Comparison of ENCODE assay signal across 21 cellular contexts in the genomic region with DNA sequence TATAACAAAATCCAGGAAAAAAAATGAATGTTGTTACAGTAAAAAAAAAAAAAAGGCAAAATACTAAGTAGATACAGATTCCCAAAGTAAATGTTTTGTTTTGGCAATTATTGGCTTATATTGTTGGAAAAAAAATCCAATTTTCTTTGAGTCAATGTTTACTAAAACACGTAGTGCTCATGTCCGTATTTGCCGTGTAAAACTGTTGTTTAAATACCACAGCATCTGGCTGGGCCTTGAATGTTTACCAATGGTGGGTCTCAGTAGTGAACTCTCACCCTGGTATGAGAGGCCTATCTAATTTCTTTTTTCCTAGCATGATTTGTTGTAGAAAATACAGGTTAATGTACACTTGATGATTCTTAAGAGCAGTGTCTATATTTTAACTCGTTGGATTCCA. TPM values are rescaled to one million over a fixed set of nuclear protein-coding genes. Genes with fewer than 3 reads are reported as not detected.
DNase-seq lines count a peak whose midpoint lies in the region; ATAC-seq and TF ChIP-seq lines count a peak whose summit lies in the region.
"Had no signal": no experiment of that assay in that cellular context is flagged by ENCODE, and none has a peak within 500 bp of the region (broad histone marks: within the 10 kb centered on the region; RNA-seq: fewer than 3 reads in every experiment).

No MANE protein-coding gene starts in this region.

- H3K9ac ChIP-seq in colonic mucosa (ENCODE audit: low read depth in 2 of 2, low read length in 2 of 2) = no peak overlapping the region

- H3K9me3 ChIP-seq in colonic mucosa (no peaks in the 10 kb centered on the region), ascending aorta (no peaks in the 10 kb centered on the region), gastroesophageal sphincter (no peaks in the 10 kb centered on the region)
- H3K9me3 ChIP-seq: BE2C, MG63 had no signal

- no peaks in the 10 kb centered on the region for H3K9me3 Mint-ChIP-seq in T-helper 2 cell treated with Interferon-gamma antibody and Interleukin-4, amounts not matched to agents 5 μg/mL and 100 μg/mL, for 36 hours
- H3K9me3 Mint-ChIP-seq: CD4-positive, alpha-beta T cell had no signal

- H3K27ac Mint-ChIP-seq in T-helper 2 cell treated with Interferon-gamma antibody and Interleukin-4, amounts not matched to agents 5 μg/mL and 100 μg/mL, for 36 hours = no peak overlapping the region
- H3K27ac Mint-ChIP-seq: CD4-positive, alpha-beta T cell had no signal

- no peaks in the 10 kb centered on the region for H3K27me3 Mint-ChIP-seq in T-helper 2 cell treated with Interferon-gamma antibody and Interleukin-4, amounts not matched to agents 5 μg/mL and 100 μg/mL, for 36 hours (ENCODE audit: low read depth)

- H3K36me3 Mint-ChIP-seq in T-helper 2 cell treated with Interferon-gamma antibody and Interleukin-4, amounts not matched to agents 5 μg/mL and 100 μg/mL, for 36 hours (ENCODE audit: low read depth) = no peaks in the 10 kb centered on the region

- TF ChIP-seq POLR2A in gastroesophageal sphincter (IDR thresholded peaks at IDR 0.05) = no peak

- no peak overlapping the region for H3K4me3 Mint-ChIP-seq in T-helper 2 cell treated with Interferon-gamma antibody and Interleukin-4, amounts not matched to agents 5 μg/mL and 100 μg/mL, for 36 hours
- H3K4me3 Mint-ChIP-seq: CD4-positive, alpha-beta T cell had no signal

- WGBS in gastroesophageal sphincter (ENCODE audit: low coverage in 1 of 2), 2 donors = 76 to 80% methylated on average over 4 of the region's 4 CpGs

- no peak for ATAC-seq in gastroesophageal sphincter
- ATAC-seq: HCT116, Panc1 had no signal

- H3K4me1 ChIP-seq in colonic mucosa (no peaks in the 10 kb centered on the region), ascending aorta (no peaks in the 10 kb centered on the region), gastroesophageal sphincter (no peaks in the 10 kb centered on the region)
- H3K4me1 ChIP-seq: BE2C had no signal

- DNase-seq in HT-29 (ENCODE audit: low spot score) = peak; percentile 53
- peak; percentile 6 for DNase-seq in NCI-H2029 treated with DMSO at 0.1 percent for 48 hours (lab: John Stamatoyannopoulos, UW)
- DNase-seq in colonic mucosa = peak; percentile 32
- no peak for DNase-seq in T-helper 2 cell treated with Interferon-gamma antibody and Interleukin-4, amounts not matched to agents 5 μg/mL and 100 μg/mL, for 36 hours (ENCODE audit: low spot score)
- DNase-seq in NCI-H1048 (lab: John Stamatoyannopoulos, UW) = no peak
- no peak for DNase-seq in ascending aorta (ENCODE audit: low spot score in 2 of 2)
- DNase-seq: BE2C; Calu3; CD4-positive, alpha-beta T cell; DND-41; MG63; NCI-H1092; NCI-H1436 treated with DMSO at 0.1 percent for 48 hours; NCI-H2107; NCI-H510A; SW 1271; T-helper 2 cell had no signal

- H3K4me1 Mint-ChIP-seq in T-helper 2 cell treated with Interferon-gamma antibody and Interleukin-4, amounts not matched to agents 5 μg/mL and 100 μg/mL, for 36 hours (ENCODE audit: low read depth) = no peaks in the 10 kb centered on the region

- no peaks in the 10 kb centered on the region for H3K36me3 ChIP-seq in colonic mucosa
- no peaks in the 10 kb centered on the region for H3K36me3 ChIP-seq in ascending aorta
- no peaks in the 10 kb centered on the region for H3K36me3 ChIP-seq in gastroesophageal sphincter
- H3K36me3 ChIP-seq: MG63 had no signal

- TF ChIP-seq CTCF in 22Rv1 (IDR thresholded peaks at IDR 0.05) (no peak), colonic mucosa (IDR thresholded peaks at IDR 0.05) (no peak), ascending aorta (IDR thresholded peaks at IDR 0.05) (no peak), gastroesophageal sphincter (IDR thresholded peaks at IDR 0.05) (no peak)

- intact Hi-C loops in colonic mucosa (cut with DNase I) = no loop called here
- intact Hi-C loops in ascending aorta (cut with DNase I) = no loop called here

- H3K27ac ChIP-seq in 22Rv1 = peak overlapping the region; percentile 59
- no peak overlapping the region for H3K27ac ChIP-seq in colonic mucosa
- H3K27ac ChIP-seq in ascending aorta = no peak overlapping the region
- no peak overlapping the region for H3K27ac ChIP-seq in gastroesophageal sphincter

- TF ChIP-seq EP300 in gastroesophageal sphincter (IDR thresholded peaks at IDR 0.05) = no peak

- H3K27me3 ChIP-seq in colonic mucosa = no peaks in the 10 kb centered on the region
- H3K27me3 ChIP-seq in ascending aorta = no peaks in the 10 kb centered on the region
- peaks cover 4% of the 10 kb centered on the region for H3K27me3 ChIP-seq in gastroesophageal sphincter
- H3K27me3 ChIP-seq: BE2C, MG63 had no signal

- H3K4me3 ChIP-seq in colonic mucosa = no peak overlapping the region
- H3K4me3 ChIP-seq in ascending aorta = no peak overlapping the region
- no peak overlapping the region for H3K4me3 ChIP-seq in gastroesophageal sphincter
- H3K4me3 ChIP-seq: MG63 had no signal

RNA-seq across cellular contexts. Expression of gene SLC26A5, which starts 41.4 kb away (rescaled TPM):
- total RNA-seq in HT-29 (2014; rRNA removed; shearing (Covaris generic)) = not detected in 2 replicates
- total RNA-seq in colonic mucosa (under 1 TPM in 1 of 2 donors, not detected in 1; 0.25 TPM), ascending aorta (not detected), gastroesophageal sphincter (under 1 TPM in 2 of 4 donors, not detected in 2; 0.13 to 0.16 TPM)
- total RNA-seq: Calu3; CD4-positive, alpha-beta T cell had no signal

Comparison
In these comparisons a context has a peak if more than half of its experiments do, and no peak if none do; other contexts are left out.
1. DNase-seq: peak in HT-29 (single experiment), NCI-H2029 treated with DMSO at 0.1 percent for 48 hours (single experiment) and colonic mucosa (single experiment); none in T-helper 2 cell treated with Interferon-gamma antibody and Interleukin-4, amounts not matched to agents 5 μg/mL and 100 μg/mL, for 36 hours (single experiment), NCI-H1048 (single experiment) and ascending aorta (0 of 2).